ENCODE assay signal across 8 cellular contexts in genomic region chr15:77031376-77032050, GRCh38. TPM values are rescaled to one million over a fixed set of nuclear protein-coding genes. Genes with fewer than 3 reads are reported as not detected.
A peak's percentile ranks its signal among the peaks of the same experiment; 100 is the strongest.
DNase-seq lines count a peak whose midpoint lies in the region; ATAC-seq and TF ChIP-seq lines count a peak whose summit lies in the region.

No MANE protein-coding gene starts in this region.

- no peak for TF ChIP-seq EP300 in stomach (IDR thresholded peaks at IDR 0.05)

- H3K36me3 ChIP-seq in stomach: peaks cover 0 to 46% (median 3%) of the 10 kb centered on the region in 4 donors

- H3K36me3 Mint-ChIP-seq in T-helper 17 cell (ENCODE audit: low read depth): peaks cover 6% of the 10 kb centered on the region

- no peak for TF ChIP-seq POLR2A in stomach (IDR thresholded peaks at IDR 0.05)

- intact Hi-C loops in stomach (cut with DNase I; ENCODE audit: low total_unique reads): no loop called here

- H3K9me3 ChIP-seq in T-helper 17 cell (ENCODE audit: control insufficient read depth, low read length, poor library complexity, severe bottlenecking) (no peaks in the 10 kb centered on the region), stomach (no peaks in the 10 kb centered on the region)

- H3K27me3 ChIP-seq in foreskin keratinocyte: no peaks in the 10 kb centered on the region
- peaks cover 0 to 33% (median 12%) of the 10 kb centered on the region in 3 donors for H3K27me3 ChIP-seq in stomach

- H3K4me1 Mint-ChIP-seq in T-helper 17 cell: peaks cover 18% of the 10 kb centered on the region

- H3K4me3 Mint-ChIP-seq in T-helper 17 cell: no peak overlapping the region

- H3K27ac Mint-ChIP-seq in T-helper 17 cell: peak overlapping the region; percentile 45

- H3K4me3 ChIP-seq in GM12875 (ENCODE audit: low read depth, low read length) (no peak overlapping the region), stomach (no peak overlapping the region)

- H3K4me1 ChIP-seq in foreskin keratinocyte (no peaks in the 10 kb centered on the region), stomach (peaks cover 7 to 53% (median 15%) of the 10 kb centered on the region in 4 donors)

- ATAC-seq in T-helper 17 cell: peak; percentile 44
- no peak for ATAC-seq in foreskin keratinocyte
- ATAC-seq in HG03039 (IDR thresholded peaks at IDR 0.05; ENCODE audit: unreplicated experiment): no peak
- no peak for ATAC-seq in GM18909 (IDR thresholded peaks at IDR 0.05; ENCODE audit: poor library complexity, unreplicated experiment)

- no peaks in the 10 kb centered on the region for H3K27me3 Mint-ChIP-seq in T-helper 17 cell

- peak; percentile 50 for DNase-seq in M059J (ENCODE audit: low read depth)
- DNase-seq in T-helper 17 cell: peak in 2 of 3 donors; percentile 4 to 7
- DNase-seq in foreskin keratinocyte: no peak
- peak; percentile 25 for DNase-seq in stomach
- DNase-seq in epidermal melanocyte (ENCODE audit: insufficient read length, low spot score): no peak

- TF ChIP-seq CTCF in GM12875 (IDR thresholded peaks at IDR 0.05; ENCODE audit: borderline replicate concordance, insufficient read depth, low read depth, low read length) (peak; percentile 45), foreskin keratinocyte (conservative IDR thresholded peaks at IDR 0.05) (peak; percentile 27), stomach (IDR thresholded peaks at IDR 0.05) (no peak)

- H3K27ac ChIP-seq in foreskin keratinocyte: no peak overlapping the region
- no peak overlapping the region for H3K27ac ChIP-seq in stomach

- 76 to 94% (median 81%) methylated on average over 7 to 12 of the region's 12 CpGs for WGBS in stomach, 5 donors

RNA-seq across cellular contexts. Expression of gene PSTPIP1, which starts 36.6 kb away (rescaled TPM):
- not detected in 2 replicates for total RNA-seq in M059J (2014; rRNA removed; shearing (Covaris generic))
- total RNA-seq in T-helper 17 cell: 100 to 1,000 TPM; 115 to 129 TPM
- total RNA-seq in foreskin keratinocyte: 6.6 and 7.1 TPM in 2 replicates
- polyA plus RNA-seq in foreskin keratinocyte: 5.4 and 7.0 TPM in 2 replicates
- total RNA-seq in stomach: 10 to 100 TPM in 3 of 5 donors, 1 to 10 TPM in 1, under 1 TPM in 1; 0.29 to 75.4 (median 10.1) TPM
- polyA plus RNA-seq in stomach: 1 to 10 TPM; 3.1 to 6.6 (median 4.2) TPM

RNA-seq across cellular contexts. Expression of gene TSPAN3, which starts 39.4 kb away (rescaled TPM):
- total RNA-seq in M059J (2014; rRNA removed; shearing (Covaris generic)): 280 and 312 TPM in 2 replicates
- total RNA-seq in T-helper 17 cell (10 to 100 TPM; 10.6 to 11.0 TPM), foreskin keratinocyte (107 and 123 TPM in 2 replicates), stomach (100 to 1,000 TPM in 3 of 5 donors, 10 to 100 TPM in 2; 42.9 to 390 (median 143) TPM)
- polyA plus RNA-seq in foreskin keratinocyte (86.5 and 108 TPM in 2 replicates), stomach (100 to 1,000 TPM in 1 of 3 donors, 10 to 100 TPM in 2; 48.7 to 100 (median 99.2) TPM)

Comparison
In these comparisons a context has a peak if more than half of its experiments do, and no peak if none do; other contexts are left out.
1. CTCF ChIP-seq: peak in GM12875 (single experiment) and foreskin keratinocyte (single experiment); none in stomach (0 of 7).
2. DNase-seq: peak in M059J (single experiment), T-helper 17 cell (2 of 3) and stomach (single experiment); none in foreskin keratinocyte (0 of 2) and epidermal melanocyte (single experiment).